18 cellular contexts compared by ENCODE assay signal in genomic region chr13:95982144-95982543, GRCh38.
"Had no signal": no experiment of that assay in that cellular context is flagged by ENCODE, and none has a peak within 500 bp of the region (broad histone marks: within the 10 kb centered on the region; RNA-seq: fewer than 3 reads in every experiment).

No MANE protein-coding gene starts in this region.

- DNase-seq: cortex of kidney; dorsolateral prefrontal cortex; effector CD8-positive, alpha-beta T cell; heart left ventricle; hypothalamus; kidney glomerular epithelial cell; naive thymus-derived CD4-positive, alpha-beta T cell; nephron progenitor cell; psoas muscle; sigmoid colon; stimulated activated CD4-positive, alpha-beta T cell treated with anti-CD3 and anti-CD28 coated beads, Interleukin-2, amount 100 ng/mL, for 24 hours; stimulated activated CD4-positive, alpha-beta T cell treated with anti-CD3 and anti-CD28 coated beads, Interleukin-4, amount 100 ng/mL, for 4 hours; stimulated activated naive CD4-positive, alpha-beta T cell; stomach; substantia nigra; transverse colon had no signal

- H3K4me3 ChIP-seq: dorsolateral prefrontal cortex, heart left ventricle, psoas muscle, sigmoid colon, skin epidermis, stomach, thoracic aorta, transverse colon had no signal
